In genomic region chr1:156096640-156097391, GRCh38 we compare ENCODE assay signal across 8 cellular contexts. TPM values are rescaled to one million over a fixed set of nuclear protein-coding genes. Genes with fewer than 3 reads are reported as not detected.
DNase-seq lines count a peak whose midpoint lies in the region; ATAC-seq and TF ChIP-seq lines count a peak whose summit lies in the region.

No MANE protein-coding gene starts in this region.

- H3K18ac ChIP-seq in IMR-90 (ENCODE audit: low read depth, low read length), result peak overlapping the region; percentile 36

- peaks cover 9% of the 10 kb centered on the region for H3K4me1 ChIP-seq in IMR-90 (ENCODE audit: control insufficient read depth, insufficient read depth, low read length)
- peaks cover 15% of the 10 kb centered on the region; the same call in 1 of the 2 replicates for H3K4me1 ChIP-seq in Panc1 (ENCODE audit: control insufficient read depth, insufficient read depth, low read length)
- H3K4me1 ChIP-seq in esophagus squamous epithelium, result peaks cover 31 to 52% (median 51%) of the 10 kb centered on the region in 3 donors

- H3K27ac ChIP-seq in IMR-90 (ENCODE audit: insufficient read depth, low read length), result peak overlapping the region; percentile 73
- H3K27ac ChIP-seq in Panc1 (ENCODE audit: low read length), result peak overlapping the region; percentile 82
- peak overlapping the region; percentile 67 to 92 (median 78) for H3K27ac ChIP-seq in esophagus squamous epithelium

- peaks cover 11 to 55% of the 10 kb centered on the region in 2 experiments for H3K79me1 ChIP-seq in IMR-90 (ENCODE audit: low read depth in 1 of 2, low read length in 2 of 2)

- H3K4me1 Mint-ChIP-seq in natural killer cell treated with Interleukin-12 subunit alpha and Interleukin-12 subunit beta and Interleukin-15 and Interleukin-18, amount 100 ng/mL, for 72 hours (ENCODE audit: low read depth in 2 of 2), result peaks cover 37 to 39% of the 10 kb centered on the region in 2 donors

- H4K20me1 ChIP-seq in IMR-90 (ENCODE audit: insufficient read depth, low read length), result no peaks in the 10 kb centered on the region

- TF ChIP-seq RAD21 in IMR-90 (IDR thresholded peaks at IDR 0.05; ENCODE audit: low read length), result peak; percentile 97

- H3K4me2 ChIP-seq in IMR-90 (ENCODE audit: low read depth, low read length), result no peak overlapping the region

- TF ChIP-seq POLR2A in IMR-90 (IDR thresholded peaks at IDR 0.05; ENCODE audit: low read depth, low read length) (peak; percentile 43; the same call in 1 of the 2 replicates), esophagus squamous epithelium (IDR thresholded peaks at IDR 0.05) (no peak)

- peak overlapping the region; percentile 98 for H4K91ac ChIP-seq in IMR-90 (ENCODE audit: insufficient read depth, low read depth, low read length)

- dilution Hi-C loops in IMR-90 (cut with HindIII; ENCODE audit: low sequenced_read_pairs, unreplicated experiment), result no loop called here

- peak overlapping the region; percentile 97 for H2AK5ac ChIP-seq in IMR-90 (ENCODE audit: low read depth, low read length)

- peak overlapping the region; percentile 83 for H3K14ac ChIP-seq in IMR-90 (replicated peaks; ENCODE audit: low read depth, low read length)

- DNase-seq in DMS114 treated with DMSO at 0.1 percent for 48 hours (lab: John Stamatoyannopoulos, UW; ENCODE audit: unreplicated experiment), result peak; percentile 77
- DNase-seq in IMR-90, result peak; percentile 78
- peak; percentile 71 for DNase-seq in Panc1 (ENCODE audit: low read depth, low spot score)
- peak; percentile 75 for DNase-seq in activated T-helper 1 cell treated with Interleukin-2 at 50 U/mL for 16 hours (ENCODE audit: low read depth)
- DNase-seq in esophagus squamous epithelium (lab: John Stamatoyannopoulos, UW), result peak; percentile 59
- DNase-seq in natural killer cell treated with Interleukin-12 subunit alpha and Interleukin-12 subunit beta and Interleukin-15 and Interleukin-18, amount 100 ng/mL, for 72 hours (ENCODE audit: low spot score), result peak; percentile 97
- peak; percentile 93 for DNase-seq in stimulated activated naive CD8-positive, alpha-beta T cell treated with anti-CD3 and anti-CD28 coated beads, Interleukin-15, Interleukin-2, amounts not matched to agents 100 U/mL and 50 U/mL, for 24 hours

- peak overlapping the region; percentile 92 for H2BK20ac ChIP-seq in IMR-90 (ENCODE audit: low read depth, low read length)

- ATAC-seq in GM21529 (IDR thresholded peaks at IDR 0.05; ENCODE audit: unreplicated experiment) (peak; percentile 65), IMR-90 (ENCODE audit: low read depth) (peak; percentile 99), Panc1 (peak; percentile 98)
- peak; percentile 94 to 95 for ATAC-seq in natural killer cell treated with Interleukin-12 subunit alpha and Interleukin-12 subunit beta and Interleukin-15 and Interleukin-18, amount 100 ng/mL, for 72 hours
- peak; percentile 85 for ATAC-seq in stimulated activated naive CD8-positive, alpha-beta T cell treated with anti-CD3 and anti-CD28 coated beads, Interleukin-15, Interleukin-2, amounts not matched to agents 100 U/mL and 50 U/mL, for 24 hours

- H3K4me3 ChIP-seq in IMR-90 (ENCODE audit: insufficient read depth, low read depth, low read length) (no peak overlapping the region), Panc1 (ENCODE audit: low read depth in 2 of 2, low read length in 2 of 2) (no peak overlapping the region), esophagus squamous epithelium (peak overlapping the region in 1 of 4 donors; percentile 42)

- in situ Hi-C loops in IMR-90 (cut with MboI; ENCODE audit: low sequenced_read_pairs), result loop anchor here (5.0 kb wide), 2 partner anchors 35 to 220 kb away; no protein-coding TSS in a partner anchor
- in situ Hi-C loops in Panc1 (cut with HindIII; ENCODE audit: low pct_unique_long_range_greater_than_20kb, low sequenced_read_pairs), result no loop called here

- peak overlapping the region; percentile 44; the same call in 1 of the 2 replicates for H3K23ac ChIP-seq in IMR-90 (ENCODE audit: low read depth, low read length)

- POLR2A ChIA-PET in IMR-90 (lab: Charles Lee; ENCODE audit: unreplicated experiment), result no interaction called here
- POLR2A ChIA-PET in Panc1 (lab: Charles Lee), result no interaction called here

- peak overlapping the region; percentile 80 for H3K4me3 Mint-ChIP-seq in natural killer cell treated with Interleukin-12 subunit alpha and Interleukin-12 subunit beta and Interleukin-15 and Interleukin-18, amount 100 ng/mL, for 72 hours

- H3K27me3 ChIP-seq in IMR-90 (ENCODE audit: control insufficient read depth, insufficient read depth, low read length) (no peaks in the 10 kb centered on the region), Panc1 (ENCODE audit: control insufficient read depth, insufficient read depth, low read length) (no peaks in the 10 kb centered on the region), esophagus squamous epithelium (no peaks in the 10 kb centered on the region)

- H3K27me3 Mint-ChIP-seq in natural killer cell treated with Interleukin-12 subunit alpha and Interleukin-12 subunit beta and Interleukin-15 and Interleukin-18, amount 100 ng/mL, for 72 hours, result peaks cover 14 to 25% of the 10 kb centered on the region in 2 donors

- 52% methylated on average over 3 of the region's 14 CpGs; no CpG with 5 or more reads in 1 of the 2 experiments for WGBS in IMR-90 (ENCODE audit: extremely low coverage in 2 of 2, insufficient read length in 1 of 2), 2 experiments
- WGBS in esophagus squamous epithelium, 2 donors, result 13 to 19% methylated on average over 6 to 10 of the region's 14 CpGs

- peak overlapping the region; percentile 21 for H3K9ac ChIP-seq in IMR-90 (ENCODE audit: low read depth, low read length)

- CTCF ChIA-PET in IMR-90 (lab: Yijun Ruan, JAX) (interaction anchor here (0.7 to 5.6 kb wide), 12 partner anchors 16 to 130 kb away, joined by 3 to 64 read pairs (median 4); partner anchors contain the start of genes LMNA and PMF1), Panc1 (lab: Charles Lee) (interaction anchor here (0.6 to 2.3 kb wide), 4 partner anchors 32 to 131 kb away, joined by 3 to 23 read pairs (median 5); no protein-coding TSS in a partner anchor)

- no peaks in the 10 kb centered on the region for H3K9me3 Mint-ChIP-seq in natural killer cell treated with Interleukin-12 subunit alpha and Interleukin-12 subunit beta and Interleukin-15 and Interleukin-18, amount 100 ng/mL, for 72 hours

- H2BK15ac ChIP-seq in IMR-90 (ENCODE audit: low read depth, low read length), result peak overlapping the region; percentile 92

- BruUV-seq in IMR-90 (replicated peaks; lab: Mats Ljungman, UMichigan), result no TSS peak
- no TSS peak for BruUV-seq in Panc1 (replicated peaks; lab: Mats Ljungman, UMichigan)

- peak overlapping the region; percentile 81 for H4K5ac ChIP-seq in IMR-90 (ENCODE audit: low read depth, low read length)

- peak overlapping the region; percentile 93 for H4K8ac ChIP-seq in IMR-90 (ENCODE audit: low read depth in 2 of 2, low read length in 2 of 2)

- H3K9me3 ChIP-seq in IMR-90 (ENCODE audit: control insufficient read depth, insufficient read depth, low read length) (no peaks in the 10 kb centered on the region), Panc1 (ENCODE audit: control insufficient read depth, insufficient read depth, low read depth, low read length) (no peaks in the 10 kb centered on the region), esophagus squamous epithelium (no peaks in the 10 kb centered on the region)

- H2AK9ac ChIP-seq in IMR-90 (replicated peaks; ENCODE audit: low read depth, low read length, poor library complexity), result peak overlapping the region; percentile 98

- peak overlapping the region; percentile 93 for H3K27ac Mint-ChIP-seq in natural killer cell treated with Interleukin-12 subunit alpha and Interleukin-12 subunit beta and Interleukin-15 and Interleukin-18, amount 100 ng/mL, for 72 hours

- H2BK5ac ChIP-seq in IMR-90 (ENCODE audit: low read depth, low read length, poor library complexity, severe bottlenecking), result peak overlapping the region; percentile 76

- H3K9me1 ChIP-seq in IMR-90 (ENCODE audit: insufficient read depth, low read length), result peaks cover 15% of the 10 kb centered on the region

- H2BK120ac ChIP-seq in IMR-90 (ENCODE audit: low read depth, low read length), result peak overlapping the region; percentile 90

- intact Hi-C loops in IMR-90 (cut with micrococcal nuclease) (loop anchor here (1.0 to 10.0 kb wide), 4 partner anchors 33 to 218 kb away; no protein-coding TSS in a partner anchor), Panc1 (cut with micrococcal nuclease; ENCODE audit: unreplicated experiment) (loop anchor here (1.0 to 5.0 kb wide), 2 partner anchors 33 to 115 kb away; partner anchors contain the start of gene PMF1), esophagus squamous epithelium (cut with DNase I) (loop anchor here (2.0 kb wide), 1 partner anchor 32 kb away; no protein-coding TSS in a partner anchor)

- TF ChIP-seq CTCF in IMR-90 (conservative IDR thresholded peaks at IDR 0.05; ENCODE audit: low read depth, low read length), result peak; percentile 98
- peak; percentile 97 for TF ChIP-seq CTCF in Panc1 (IDR thresholded peaks at IDR 0.05)
- TF ChIP-seq CTCF in esophagus squamous epithelium (IDR thresholded peaks at IDR 0.05), result peak; percentile 76 to 98 (median 96)

- peaks cover 6% of the 10 kb centered on the region; the same call in 1 of the 2 replicates for H3K36me3 ChIP-seq in IMR-90 (ENCODE audit: control insufficient read depth, insufficient read depth, low read length)
- H3K36me3 ChIP-seq in Panc1 (ENCODE audit: control insufficient read depth, insufficient read depth, low read length), result no peaks in the 10 kb centered on the region
- H3K36me3 ChIP-seq in esophagus squamous epithelium, result no peaks in the 10 kb centered on the region

- peak overlapping the region; percentile 88 for H2AFZ ChIP-seq in IMR-90 (replicated peaks; ENCODE audit: low read length, poor library complexity)

- no peaks in the 10 kb centered on the region for H3K36me3 Mint-ChIP-seq in natural killer cell treated with Interleukin-12 subunit alpha and Interleukin-12 subunit beta and Interleukin-15 and Interleukin-18, amount 100 ng/mL, for 72 hours

- peak overlapping the region; percentile 77 for H3K56ac ChIP-seq in IMR-90 (ENCODE audit: extremely low read depth, insufficient read depth, low read length)

- H3K4ac ChIP-seq in IMR-90 (ENCODE audit: low read depth, low read length), result peak overlapping the region; percentile 97

RNA-seq across cellular contexts. Expression of gene MEX3A, which starts 14.6 kb away (rescaled TPM):
- 2.3 and 2.5 TPM in 2 replicates for total RNA-seq in IMR-90 (2012; rRNA removed)
- polyA plus RNA-seq in IMR-90 (2012; rRNA removed), result 9.0 and 11.6 TPM in 2 replicates
- 4.0 and 8.8 TPM in 2 replicates for polyA plus RNA-seq in IMR-90 (2012; cell fraction: cytosol; rRNA removed)
- polyA plus RNA-seq in IMR-90 (2012; cell fraction: nucleus; rRNA removed; ENCODE audit: low replicate concordance), result 14.6 and 16.6 TPM in 2 replicates
- total RNA-seq in Panc1 (2021; ENCODE audit: unreplicated experiment), result 15.8 TPM
- 33.1 TPM for polyA plus RNA-seq in Panc1 (2012; ENCODE audit: insufficient read length)
- total RNA-seq in esophagus squamous epithelium, result 1 to 10 TPM in 1 of 4 donors, under 1 TPM in 3; 0.15 to 1.4 (median 0.65) TPM
- under 1 TPM; 0.06 to 0.07 TPM for total RNA-seq in natural killer cell treated with Interleukin-12 subunit alpha and Interleukin-12 subunit beta and Interleukin-15 and Interleukin-18, amount 100 ng/mL, for 72 hours

RNA-seq across cellular contexts. Expression of gene LMNA, which starts 17.7 kb away (rescaled TPM):
- total RNA-seq in IMR-90 (2012; rRNA removed), result 753 and 755 TPM in 2 replicates
- 563 and 927 TPM in 2 replicates for polyA plus RNA-seq in IMR-90 (2012; rRNA removed)
- polyA plus RNA-seq in IMR-90 (2012; cell fraction: cytosol; rRNA removed), result 602 and 638 TPM in 2 replicates
- polyA plus RNA-seq in IMR-90 (2012; cell fraction: nucleus; rRNA removed; ENCODE audit: low replicate concordance), result 1,137 and 1,144 TPM in 2 replicates
- total RNA-seq in Panc1 (2021; ENCODE audit: unreplicated experiment), result 691 TPM
- 726 TPM for polyA plus RNA-seq in Panc1 (2012; ENCODE audit: insufficient read length)
- total RNA-seq in esophagus squamous epithelium, result 100 to 1,000 TPM; 322 to 480 (median 403) TPM
- total RNA-seq in natural killer cell treated with Interleukin-12 subunit alpha and Interleukin-12 subunit beta and Interleukin-15 and Interleukin-18, amount 100 ng/mL, for 72 hours, result 10 to 100 TPM; 21.4 to 67.6 TPM

RNA-seq across cellular contexts. Expression of gene RAB25, which starts 35.9 kb away (rescaled TPM):
- not detected in 2 replicates for total RNA-seq in IMR-90 (2012; rRNA removed)
- not detected in 2 replicates for polyA plus RNA-seq in IMR-90 (2012; rRNA removed)
- polyA plus RNA-seq in IMR-90 (2012; cell fraction: cytosol; rRNA removed), result 0.03 TPM in 1 of 2 replicates, not detected in the other
- 0.29 TPM in 1 of 2 replicates, not detected in the other for polyA plus RNA-seq in IMR-90 (2012; cell fraction: nucleus; rRNA removed; ENCODE audit: low replicate concordance)
- not detected for total RNA-seq in Panc1 (2021; ENCODE audit: unreplicated experiment)
- not detected for polyA plus RNA-seq in Panc1 (2012; ENCODE audit: insufficient read length)
- total RNA-seq in esophagus squamous epithelium, result 100 to 1,000 TPM; 190 to 482 (median 272) TPM
- total RNA-seq in natural killer cell treated with Interleukin-12 subunit alpha and Interleukin-12 subunit beta and Interleukin-15 and Interleukin-18, amount 100 ng/mL, for 72 hours, result not detected

RNA-seq across cellular contexts. Expression of gene LAMTOR2, which starts 42.2 kb away (rescaled TPM):
- 45.8 and 50.0 TPM in 2 replicates for total RNA-seq in IMR-90 (2012; rRNA removed)
- polyA plus RNA-seq in IMR-90 (2012; rRNA removed), result 89.0 and 106 TPM in 2 replicates
- polyA plus RNA-seq in IMR-90 (2012; cell fraction: cytosol; rRNA removed), result 132 and 144 TPM in 2 replicates
- 24.2 and 31.7 TPM in 2 replicates for polyA plus RNA-seq in IMR-90 (2012; cell fraction: nucleus; rRNA removed; ENCODE audit: low replicate concordance)
- 63.4 TPM for total RNA-seq in Panc1 (2021; ENCODE audit: unreplicated experiment)
- 111 TPM for polyA plus RNA-seq in Panc1 (2012; ENCODE audit: insufficient read length)
- 10 to 100 TPM; 41.4 to 67.1 (median 53.3) TPM for total RNA-seq in esophagus squamous epithelium
- 10 to 100 TPM; 34.0 to 35.6 TPM for total RNA-seq in natural killer cell treated with Interleukin-12 subunit alpha and Interleukin-12 subunit beta and Interleukin-15 and Interleukin-18, amount 100 ng/mL, for 72 hours

RNA-seq across cellular contexts. Expression of gene UBQLN4, which starts 43.2 kb away (rescaled TPM):
- total RNA-seq in IMR-90 (2012; rRNA removed), result 8.8 and 9.7 TPM in 2 replicates
- 21.6 and 24.0 TPM in 2 replicates for polyA plus RNA-seq in IMR-90 (2012; rRNA removed)
- 11.7 and 17.0 TPM in 2 replicates for polyA plus RNA-seq in IMR-90 (2012; cell fraction: cytosol; rRNA removed)
- polyA plus RNA-seq in IMR-90 (2012; cell fraction: nucleus; rRNA removed; ENCODE audit: low replicate concordance), result 40.7 and 41.8 TPM in 2 replicates
- total RNA-seq in Panc1 (2021; ENCODE audit: unreplicated experiment), result 60.0 TPM
- 54.4 TPM for polyA plus RNA-seq in Panc1 (2012; ENCODE audit: insufficient read length)
- 10 to 100 TPM; 19.7 to 32.7 (median 25.5) TPM for total RNA-seq in esophagus squamous epithelium
- total RNA-seq in natural killer cell treated with Interleukin-12 subunit alpha and Interleukin-12 subunit beta and Interleukin-15 and Interleukin-18, amount 100 ng/mL, for 72 hours, result 10 to 100 TPM; 30.4 to 51.4 TPM

Comparison
In these comparisons a context has a peak if more than half of its experiments do, and no peak if none do; other contexts are left out.
1. RNA of gene LMNA, which starts 17.7 kb away (total RNA-seq): 753 to 755 TPM in IMR-90, 691 TPM in Panc1 (single experiment) and 322 to 480 TPM in esophagus squamous epithelium; 21.4 to 67.6 TPM in natural killer cell treated with Interleukin-12 subunit alpha and Interleukin-12 subunit beta and Interleukin-15 and Interleukin-18, amount 100 ng/mL, for 72 hours; every median in the first group is over 4 times any median in the second.
2. RNA of gene RAB25, which starts 35.9 kb away (total RNA-seq): 190 to 482 TPM in esophagus squamous epithelium; not detected in natural killer cell treated with Interleukin-12 subunit alpha and Interleukin-12 subunit beta and Interleukin-15 and Interleukin-18, amount 100 ng/mL, for 72 hours, not detected in IMR-90 and not detected in Panc1 (single experiment); every median in the first group is over 100 times any median in the second.
3. Peak in every context shown above with its lines, with median percentiles within 50 percentile points of each other: DNase-seq, ATAC-seq, H3K27ac ChIP-seq and CTCF ChIP-seq.